ENCODE assay signal across 8 cellular contexts in genomic region chr4:7103031-7103598, GRCh38. TPM values are rescaled to one million over a fixed set of nuclear protein-coding genes. Genes with fewer than 3 reads are reported as not detected.
A peak's percentile ranks its signal among the peaks of the same experiment; 100 is the strongest.
DNase-seq lines count a peak whose midpoint lies in the region; ATAC-seq and TF ChIP-seq lines count a peak whose summit lies in the region.

No MANE protein-coding gene starts in this region.

- DNase-seq in D341Med (ENCODE audit: low spot score) (peak; percentile 98), Peyer's patch (peak; percentile 89 to 96 (median 95)), fibroblast of the conjunctiva (ENCODE audit: low read depth) (peak; percentile 54)

- H3K9ac ChIP-seq in HUES48 (ENCODE audit: low read depth, low read length) (no peak overlapping the region), neural cell (ENCODE audit: low read length) (no peak overlapping the region)

- peak overlapping the region; percentile 85 for H3K4me3 Mint-ChIP-seq in activated T-helper 17 cell treated with anti-CD3 and anti-CD28 coated beads, Interleukin-2, amount 50 U/mL, for 72 hours
- H3K4me3 Mint-ChIP-seq in stimulated activated naive CD8-positive, alpha-beta T cell treated with anti-CD3 and anti-CD28 coated beads, Interleukin-15, Interleukin-2, amounts not matched to agents 100 ng/mL and 50 ng/mL, for 24 hours, result peak overlapping the region; percentile 85

- H3K27ac Mint-ChIP-seq in activated T-helper 17 cell treated with anti-CD3 and anti-CD28 coated beads, Interleukin-2, amount 50 U/mL, for 72 hours, result peak overlapping the region; percentile 77
- no peak overlapping the region for H3K27ac Mint-ChIP-seq in stimulated activated naive CD8-positive, alpha-beta T cell treated with anti-CD3 and anti-CD28 coated beads, Interleukin-15, Interleukin-2, amounts not matched to agents 100 ng/mL and 50 ng/mL, for 24 hours

- H3K4me1 ChIP-seq in HUES48 (ENCODE audit: control insufficient read depth, insufficient read depth, low read length) (peaks cover 6% of the 10 kb centered on the region), Peyer's patch (peaks cover 0 to 28% (median 10%) of the 10 kb centered on the region in 4 donors)

- H3K27me3 Mint-ChIP-seq in activated T-helper 17 cell treated with anti-CD3 and anti-CD28 coated beads, Interleukin-2, amount 50 U/mL, for 72 hours, result no peaks in the 10 kb centered on the region
- H3K27me3 Mint-ChIP-seq in stimulated activated naive CD8-positive, alpha-beta T cell treated with anti-CD3 and anti-CD28 coated beads, Interleukin-15, Interleukin-2, amounts not matched to agents 100 ng/mL and 50 ng/mL, for 24 hours, result no peaks in the 10 kb centered on the region

- TF ChIP-seq POLR2A in Peyer's patch (IDR thresholded peaks at IDR 0.05), result peak; percentile 79 to 87

- H3K4me3 ChIP-seq in HUES48 (ENCODE audit: low read depth, low read length) (peak overlapping the region; percentile 90), Peyer's patch (peak overlapping the region; percentile 38 to 75 (median 58)), neural cell (ENCODE audit: low read length) (peak overlapping the region; percentile 45)

- H4K20me1 ChIP-seq in neural cell (ENCODE audit: insufficient read depth), result no peaks in the 10 kb centered on the region

- H3K4me1 Mint-ChIP-seq in activated T-helper 17 cell treated with anti-CD3 and anti-CD28 coated beads, Interleukin-2, amount 50 U/mL, for 72 hours, result peaks cover 5% of the 10 kb centered on the region
- peaks cover 12% of the 10 kb centered on the region for H3K4me1 Mint-ChIP-seq in stimulated activated naive CD8-positive, alpha-beta T cell treated with anti-CD3 and anti-CD28 coated beads, Interleukin-15, Interleukin-2, amounts not matched to agents 100 ng/mL and 50 ng/mL, for 24 hours (ENCODE audit: low read depth)

- peaks cover 32% of the 10 kb centered on the region for H3K27me3 ChIP-seq in HUES48 (ENCODE audit: control insufficient read depth, insufficient read depth, low read length)
- H3K27me3 ChIP-seq in Peyer's patch, result no peaks in the 10 kb centered on the region
- H3K27me3 ChIP-seq in neural cell (ENCODE audit: insufficient read depth, low read depth, low read length), result no peaks in the 10 kb centered on the region

- no peaks in the 10 kb centered on the region for H3F3A ChIP-seq in neural cell (ENCODE audit: insufficient read depth, low read length, poor library complexity, severe bottlenecking)

- no peak overlapping the region for H2AFZ ChIP-seq in neural cell (ENCODE audit: low read depth, low read length)

- H3K4me2 ChIP-seq in neural cell (ENCODE audit: low read length), result no peak overlapping the region

- no peak for TF ChIP-seq RAD21 in neural cell (conservative IDR thresholded peaks at IDR 0.05)

- no peaks in the 10 kb centered on the region for H3K9me3 Mint-ChIP-seq in activated T-helper 17 cell treated with anti-CD3 and anti-CD28 coated beads, Interleukin-2, amount 50 U/mL, for 72 hours
- H3K9me3 Mint-ChIP-seq in stimulated activated naive CD8-positive, alpha-beta T cell treated with anti-CD3 and anti-CD28 coated beads, Interleukin-15, Interleukin-2, amounts not matched to agents 100 ng/mL and 50 ng/mL, for 24 hours, result no peaks in the 10 kb centered on the region

- no peaks in the 10 kb centered on the region for H3K36me3 ChIP-seq in HUES48 (ENCODE audit: control insufficient read depth, insufficient read depth, low read length)
- no peaks in the 10 kb centered on the region for H3K36me3 ChIP-seq in Peyer's patch
- no peaks in the 10 kb centered on the region for H3K36me3 ChIP-seq in neural cell (ENCODE audit: insufficient read depth, low read length)

- ATAC-seq in GM21390 (IDR thresholded peaks at IDR 0.05; ENCODE audit: unreplicated experiment), result peak; percentile 83
- peak; percentile 95 for ATAC-seq in activated T-helper 17 cell treated with anti-CD3 and anti-CD28 coated beads, Interleukin-2, amount 50 U/mL, for 72 hours (replicated peaks)

- no peaks in the 10 kb centered on the region for H3K9me2 ChIP-seq in neural cell (ENCODE audit: insufficient read depth, low read length)

- H3K79me2 ChIP-seq in neural cell (replicated peaks; ENCODE audit: insufficient read depth, low read length), result no peaks in the 10 kb centered on the region

- H3K36me3 Mint-ChIP-seq in activated T-helper 17 cell treated with anti-CD3 and anti-CD28 coated beads, Interleukin-2, amount 50 U/mL, for 72 hours (ENCODE audit: low read depth), result no peaks in the 10 kb centered on the region
- H3K36me3 Mint-ChIP-seq in stimulated activated naive CD8-positive, alpha-beta T cell treated with anti-CD3 and anti-CD28 coated beads, Interleukin-15, Interleukin-2, amounts not matched to agents 100 ng/mL and 50 ng/mL, for 24 hours (ENCODE audit: low read depth), result no peaks in the 10 kb centered on the region

- TF ChIP-seq EP300 in neural cell (conservative IDR thresholded peaks at IDR 0.05; ENCODE audit: poor library complexity, severe bottlenecking), result no peak

- no peak for TF ChIP-seq CTCF in Peyer's patch (IDR thresholded peaks at IDR 0.05)
- no peak for TF ChIP-seq CTCF in neural cell (IDR thresholded peaks at IDR 0.05; ENCODE audit: poor library complexity, severe bottlenecking)

- H3K27ac ChIP-seq in HUES48 (ENCODE audit: low read depth, low read length), result no peak overlapping the region
- H3K27ac ChIP-seq in Peyer's patch, result peak overlapping the region; percentile 73 to 96 (median 84)
- H3K27ac ChIP-seq in neural cell (ENCODE audit: low read length), result no peak overlapping the region

- no peaks in the 10 kb centered on the region for H3K9me3 ChIP-seq in HUES48 (ENCODE audit: control insufficient read depth, insufficient read depth, low read length)
- no peaks in the 10 kb centered on the region for H3K9me3 ChIP-seq in Peyer's patch
- H3K9me3 ChIP-seq in neural cell (ENCODE audit: low read length), result no peaks in the 10 kb centered on the region

TF ChIP-seq in neural cell, 6 proteins besides CTCF, POLR2A, EP300 and RAD21:
- TF ChIP-seq POLR2AphosphoS5 (IDR thresholded peaks at IDR 0.05) (no peak), MXI1 (conservative IDR thresholded peaks at IDR 0.05; ENCODE audit: poor library complexity, severe bottlenecking) (no peak), SMC3 (conservative IDR thresholded peaks at IDR 0.05; ENCODE audit: poor library complexity) (no peak), EZH2 (IDR thresholded peaks at IDR 0.05; ENCODE audit: borderline replicate concordance, insufficient read depth, low read length, poor library complexity, severe bottlenecking) (no peak), TAF1 (IDR thresholded peaks at IDR 0.05; ENCODE audit: low read depth) (no peak)
- TF ChIP-seq, protein P1, sequence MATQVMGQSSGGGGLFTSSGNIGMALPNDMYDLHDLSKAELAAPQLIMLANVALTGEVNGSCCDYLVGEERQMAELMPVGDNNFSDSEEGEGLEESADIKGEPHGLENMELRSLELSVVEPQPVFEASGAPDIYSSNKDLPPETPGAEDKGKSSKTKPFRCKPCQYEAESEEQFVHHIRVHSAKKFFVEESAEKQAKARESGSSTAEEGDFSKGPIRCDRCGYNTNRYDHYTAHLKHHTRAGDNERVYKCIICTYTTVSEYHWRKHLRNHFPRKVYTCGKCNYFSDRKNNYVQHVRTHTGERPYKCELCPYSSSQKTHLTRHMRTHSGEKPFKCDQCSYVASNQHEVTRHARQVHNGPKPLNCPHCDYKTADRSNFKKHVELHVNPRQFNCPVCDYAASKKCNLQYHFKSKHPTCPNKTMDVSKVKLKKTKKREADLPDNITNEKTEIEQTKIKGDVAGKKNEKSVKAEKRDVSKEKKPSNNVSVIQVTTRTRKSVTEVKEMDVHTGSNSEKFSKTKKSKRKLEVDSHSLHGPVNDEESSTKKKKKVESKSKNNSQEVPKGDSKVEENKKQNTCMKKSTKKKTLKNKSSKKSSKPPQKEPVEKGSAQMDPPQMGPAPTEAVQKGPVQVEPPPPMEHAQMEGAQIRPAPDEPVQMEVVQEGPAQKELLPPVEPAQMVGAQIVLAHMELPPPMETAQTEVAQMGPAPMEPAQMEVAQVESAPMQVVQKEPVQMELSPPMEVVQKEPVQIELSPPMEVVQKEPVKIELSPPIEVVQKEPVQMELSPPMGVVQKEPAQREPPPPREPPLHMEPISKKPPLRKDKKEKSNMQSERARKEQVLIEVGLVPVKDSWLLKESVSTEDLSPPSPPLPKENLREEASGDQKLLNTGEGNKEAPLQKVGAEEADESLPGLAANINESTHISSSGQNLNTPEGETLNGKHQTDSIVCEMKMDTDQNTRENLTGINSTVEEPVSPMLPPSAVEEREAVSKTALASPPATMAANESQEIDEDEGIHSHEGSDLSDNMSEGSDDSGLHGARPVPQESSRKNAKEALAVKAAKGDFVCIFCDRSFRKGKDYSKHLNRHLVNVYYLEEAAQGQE (IDR thresholded peaks at IDR 0.05; ENCODE audit: borderline replicate concordance), result no peak
TF ChIP-seq in neural cell: peak in this region for 0.

RNA-seq across cellular contexts. Expression of gene GRPEL1, which starts 35.3 kb away (rescaled TPM):
- 10 to 100 TPM; 13.2 to 35.4 (median 17.8) TPM for total RNA-seq in Peyer's patch
- 10 to 100 TPM; 56.3 to 92.5 TPM for total RNA-seq in activated T-helper 17 cell treated with anti-CD3 and anti-CD28 coated beads, Interleukin-2, amount 50 U/mL, for 72 hours
- polyA plus RNA-seq in neural cell, result 24.9 and 28.5 TPM in 2 replicates
- polyA minus RNA-seq in neural cell, result 15.6 and 20.0 TPM in 2 replicates

RNA-seq across cellular contexts. Expression of gene TADA2B, which starts 59.9 kb away (rescaled TPM):
- 10 to 100 TPM; 23.1 to 31.4 (median 27.8) TPM for total RNA-seq in Peyer's patch
- total RNA-seq in activated T-helper 17 cell treated with anti-CD3 and anti-CD28 coated beads, Interleukin-2, amount 50 U/mL, for 72 hours, result 10 to 100 TPM in 1 of 2 donors, 1 to 10 TPM in 1; 8.5 to 13.0 TPM
- 13.9 and 14.9 TPM in 2 replicates for polyA plus RNA-seq in neural cell
- 35.3 and 38.2 TPM in 2 replicates for polyA minus RNA-seq in neural cell

Comparison
In these comparisons a context has a peak if more than half of its experiments do, and no peak if none do; other contexts are left out.
1. H3K27ac ChIP-seq: peak in Peyer's patch (4 of 4); none in HUES48 (single experiment) and neural cell (single experiment).
2. Peak in every context shown above with its lines, with median percentiles within 50 percentile points of each other: DNase-seq and H3K4me3 ChIP-seq.